ENCODE assay signal across 7 cellular contexts in genomic region chr9:4315582-4316215, GRCh38.
DNase-seq lines count a peak whose midpoint lies in the region; ATAC-seq and TF ChIP-seq lines count a peak whose summit lies in the region.

No MANE protein-coding gene starts in this region.

- peak; percentile 89 for ATAC-seq in HG02588 (IDR thresholded peaks at IDR 0.05; ENCODE audit: unreplicated experiment)

- DNase-seq in GM13976 (ENCODE audit: low spot score) (peak; percentile 68), NCI-H1092 treated with DMSO at 0.1 percent for 48 hours (lab: John Stamatoyannopoulos, UW) (peak; percentile 75), T-helper 2 cell (peak; percentile 32 to 75 (median 43)), amygdala (lab: John Stamatoyannopoulos, UW) (peak in 44 of 56 donors; percentile 5 to 82 (median 40)), hippocampal formation (lab: John Stamatoyannopoulos, UW) (peak; percentile 33 to 46)
- peak; percentile 38 to 67 for DNase-seq in stimulated activated CD4-positive, alpha-beta T cell treated with anti-CD3 and anti-CD28 coated beads, Interleukin-15, amount 100 ng/mL, for 1 hour (ENCODE audit: low read depth in 1 of 2, low spot score in 1 of 2)

- in situ Hi-C loops in GM13976 (cut with MboI; ENCODE audit: low sequenced_read_pairs, unreplicated experiment), result no loop called here

- peak; percentile 87 for TF ChIP-seq CTCF in GM13976 (IDR thresholded peaks at IDR 0.05; ENCODE audit: borderline replicate concordance, control extremely low read depth, extremely low read depth, insufficient read depth, missing control alignments)

Comparison
In these comparisons a context has a peak if more than half of its experiments do, and no peak if none do; other contexts are left out.
1. Peak in every context shown above with its lines: DNase-seq and ATAC-seq.